17 cellular contexts compared by ENCODE assay signal in genomic region chr4:178602833-178603232, GRCh38.
DNase-seq lines count a peak whose midpoint lies in the region; ATAC-seq, FAIRE-seq and TF ChIP-seq lines count a peak whose summit lies in the region.
"Had no signal": no experiment of that assay in that cellular context is flagged by ENCODE, and none has a peak within 500 bp of the region (broad histone marks: within the 10 kb centered on the region; RNA-seq: fewer than 3 reads in every experiment).

No MANE protein-coding gene starts in this region.

- intact Hi-C loops in IMR-90 (cut with micrococcal nuclease): no loop called here
- intact Hi-C loops in Calu3 (cut with micrococcal nuclease; ENCODE audit: unreplicated experiment): no loop called here

- no peaks in the 10 kb centered on the region for H3K9me3 ChIP-seq in A549
- H3K9me3 ChIP-seq in IMR-90 (ENCODE audit: control insufficient read depth, insufficient read depth, low read length): peaks cover 3% of the 10 kb centered on the region; the same call in 1 of the 2 replicates

- in situ Hi-C loops in IMR-90 (cut with MboI; ENCODE audit: low sequenced_read_pairs): no loop called here

- H4K20me1 ChIP-seq in IMR-90 (ENCODE audit: insufficient read depth, low read length): no peaks in the 10 kb centered on the region

- no peaks in the 10 kb centered on the region for H3K79me1 ChIP-seq in IMR-90 (ENCODE audit: low read depth in 1 of 2, low read length in 2 of 2)

- no peak for TF ChIP-seq EP300 in A549 (IDR thresholded peaks at IDR 0.05)

- H3K36me3 Mint-ChIP-seq in Calu3 (ENCODE audit: insufficient read depth, unreplicated experiment): no peaks in the 10 kb centered on the region

- H2BK20ac ChIP-seq in IMR-90 (ENCODE audit: low read depth, low read length): no peak overlapping the region

- TF ChIP-seq RAD21 in A549 (conservative IDR thresholded peaks at IDR 0.05 in 1 of 2, IDR thresholded peaks at IDR 0.05 in 1 of 2) (no peak), IMR-90 (IDR thresholded peaks at IDR 0.05; ENCODE audit: low read length) (no peak)

- no peak overlapping the region for H3K56ac ChIP-seq in IMR-90 (ENCODE audit: extremely low read depth, insufficient read depth, low read length)

- no peak overlapping the region for H2AFZ ChIP-seq in IMR-90 (replicated peaks; ENCODE audit: low read length, poor library complexity)

- H4K5ac ChIP-seq in IMR-90 (ENCODE audit: low read depth, low read length): no peak overlapping the region

- H4K8ac ChIP-seq in IMR-90 (ENCODE audit: low read depth in 2 of 2, low read length in 2 of 2): no peak overlapping the region

- H3K27me3 ChIP-seq in IMR-90 (ENCODE audit: control insufficient read depth, insufficient read depth, low read length): no peaks in the 10 kb centered on the region

- FAIRE-seq in A549 (lab: Jason Lieb, UNC): no peak
- FAIRE-seq: D721Med, GM12892 had no signal

- POLR2A ChIA-PET in A549 (lab: Yijun Ruan, JAX) (no interaction called here), IMR-90 (lab: Charles Lee; ENCODE audit: unreplicated experiment) (no interaction called here)

- no peak overlapping the region for H3K27ac Mint-ChIP-seq in Calu3 (ENCODE audit: unreplicated experiment)
- H3K27ac Mint-ChIP-seq: B cell; CD4-positive, alpha-beta T cell; H9 had no signal

- no peak overlapping the region for H2AK5ac ChIP-seq in IMR-90 (ENCODE audit: low read depth, low read length)

- no peaks in the 10 kb centered on the region for H3K27me3 Mint-ChIP-seq in Calu3 (ENCODE audit: unreplicated experiment)
- H3K27me3 Mint-ChIP-seq: B cell; CD4-positive, alpha-beta T cell had no signal

- DNase-seq in A549 (ENCODE audit: low read depth in 1 of 2, low spot score in 1 of 2): no peak
- no peak for DNase-seq in IMR-90
- DNase-seq in amniotic epithelial cell (ENCODE audit: low read depth): peak; percentile 1
- peak; percentile 6 for DNase-seq in iris pigment epithelial cell (ENCODE audit: low read depth)
- no peak for DNase-seq in activated T-cell treated with anti-CD3 and anti-CD28 coated beads, Interleukin-2, amount 50 U/mL, for 1 hour
- no peak for DNase-seq in NCI-H226
- DNase-seq in Calu3: no peak
- DNase-seq: C1 segment of cervical spinal cord; CD4-positive, alpha-beta T cell; DND-41; GDM1; GOT3; H9; KBM-7 had no signal

- H3K14ac ChIP-seq in IMR-90 (replicated peaks; ENCODE audit: low read depth, low read length): no peak overlapping the region

- TF ChIP-seq CTCF in A549 (IDR thresholded peaks at IDR 0.05): no peak
- TF ChIP-seq CTCF in IMR-90 (conservative IDR thresholded peaks at IDR 0.05; ENCODE audit: low read depth, low read length): no peak
- TF ChIP-seq CTCF in Calu3 (IDR thresholded peaks at IDR 0.05; ENCODE audit: unreplicated experiment): no peak

- TF ChIP-seq POLR2A in A549 (IDR thresholded peaks at IDR 0.05; ENCODE audit: low read length): no peak
- no peak for TF ChIP-seq POLR2A in IMR-90 (IDR thresholded peaks at IDR 0.05; ENCODE audit: low read depth, low read length)

- H3K18ac ChIP-seq in IMR-90 (ENCODE audit: low read depth, low read length): no peak overlapping the region

- H2BK15ac ChIP-seq in IMR-90 (ENCODE audit: low read depth, low read length): no peak overlapping the region

- H3K4me2 ChIP-seq in A549 (no peak overlapping the region), IMR-90 (ENCODE audit: low read depth, low read length) (no peak overlapping the region)

- H3K9me1 ChIP-seq in IMR-90 (ENCODE audit: insufficient read depth, low read length): no peaks in the 10 kb centered on the region

- no peaks in the 10 kb centered on the region for H3K4me1 ChIP-seq in A549
- no peaks in the 10 kb centered on the region for H3K4me1 ChIP-seq in IMR-90 (ENCODE audit: control insufficient read depth, insufficient read depth, low read length)

- no peak overlapping the region for H3K9ac ChIP-seq in IMR-90 (ENCODE audit: low read depth, low read length)

- H3K27ac ChIP-seq in A549 (no peak overlapping the region), IMR-90 (ENCODE audit: insufficient read depth, low read length) (no peak overlapping the region)

- no peak overlapping the region for H4K91ac ChIP-seq in IMR-90 (ENCODE audit: insufficient read depth, low read depth, low read length)

- no peak for ATAC-seq in A549
- ATAC-seq in IMR-90 (ENCODE audit: low read depth): no peak

- H3K9me3 Mint-ChIP-seq in Calu3 (ENCODE audit: low read depth, unreplicated experiment): no peaks in the 10 kb centered on the region
- H3K9me3 Mint-ChIP-seq: H9 had no signal

- no peak overlapping the region for H2BK120ac ChIP-seq in IMR-90 (ENCODE audit: low read depth, low read length)

- no peak overlapping the region for H3K23ac ChIP-seq in IMR-90 (ENCODE audit: low read depth, low read length)

- 23% methylated on average over 2 of the region's 2 CpGs for WGBS in A549 (ENCODE audit: missing lambda C conversion rate)
- no CpG with 5 or more reads among the region's 2 CpGs for WGBS in IMR-90 (ENCODE audit: extremely low coverage in 2 of 2, insufficient read length in 1 of 2), 2 experiments

- no peaks in the 10 kb centered on the region for H3K4me1 Mint-ChIP-seq in Calu3 (ENCODE audit: low read depth, unreplicated experiment)
- H3K4me1 Mint-ChIP-seq: B cell had no signal

- H3K36me3 ChIP-seq in IMR-90 (ENCODE audit: control insufficient read depth, insufficient read depth, low read length): no peaks in the 10 kb centered on the region

- CTCF ChIA-PET in A549 (lab: Yijun Ruan, JAX) (no interaction called here), IMR-90 (lab: Yijun Ruan, JAX) (no interaction called here), Calu3 (lab: Charles Lee) (no interaction called here)

- no peak overlapping the region for H3K4me3 ChIP-seq in A549
- no peak overlapping the region for H3K4me3 ChIP-seq in IMR-90 (ENCODE audit: insufficient read depth, low read depth, low read length)

- H2BK5ac ChIP-seq in IMR-90 (ENCODE audit: low read depth, low read length, poor library complexity, severe bottlenecking): no peak overlapping the region

- dilution Hi-C loops in IMR-90 (cut with HindIII; ENCODE audit: low sequenced_read_pairs, unreplicated experiment): no loop called here

- no peak overlapping the region for H3K4me3 Mint-ChIP-seq in Calu3 (ENCODE audit: low read depth, unreplicated experiment)
- H3K4me3 Mint-ChIP-seq: B cell; CD4-positive, alpha-beta T cell; H9 had no signal

- BruUV-seq in IMR-90 (replicated peaks; lab: Mats Ljungman, UMichigan): no TSS peak
- no TSS peak for BruUV-seq in Calu3 (replicated peaks; lab: Mats Ljungman, UMichigan)

- H3K4ac ChIP-seq in IMR-90 (ENCODE audit: low read depth, low read length): no peak overlapping the region

- H2AK9ac ChIP-seq in IMR-90 (replicated peaks; ENCODE audit: low read depth, low read length, poor library complexity): no peak overlapping the region

TF ChIP-seq in A549, 52 proteins besides CTCF, POLR2A, EP300 and RAD21:
- TF ChIP-seq ZC3H11A (IDR thresholded peaks at IDR 0.05) (no peak), CEBPB (IDR thresholded peaks at IDR 0.05) (peak; percentile 5 to 27; a peak in 1 of 4 replicates)

TF ChIP-seq in IMR-90, 13 proteins besides CTCF, POLR2A, EP300 and RAD21:
- TF ChIP-seq RCOR1 (IDR thresholded peaks at IDR 0.05; ENCODE audit: insufficient replicate concordance, low read length): no peak
- no peak for TF ChIP-seq MXI1 (IDR thresholded peaks at IDR 0.05; ENCODE audit: borderline replicate concordance, low read depth, low read length)
- peak; percentile 63 for TF ChIP-seq CEBPB (IDR thresholded peaks at IDR 0.05; ENCODE audit: low read depth, low read length)
- no peak for TF ChIP-seq MAFK (IDR thresholded peaks at IDR 0.05; ENCODE audit: low read depth, low read length)
- TF ChIP-seq, protein P1, sequence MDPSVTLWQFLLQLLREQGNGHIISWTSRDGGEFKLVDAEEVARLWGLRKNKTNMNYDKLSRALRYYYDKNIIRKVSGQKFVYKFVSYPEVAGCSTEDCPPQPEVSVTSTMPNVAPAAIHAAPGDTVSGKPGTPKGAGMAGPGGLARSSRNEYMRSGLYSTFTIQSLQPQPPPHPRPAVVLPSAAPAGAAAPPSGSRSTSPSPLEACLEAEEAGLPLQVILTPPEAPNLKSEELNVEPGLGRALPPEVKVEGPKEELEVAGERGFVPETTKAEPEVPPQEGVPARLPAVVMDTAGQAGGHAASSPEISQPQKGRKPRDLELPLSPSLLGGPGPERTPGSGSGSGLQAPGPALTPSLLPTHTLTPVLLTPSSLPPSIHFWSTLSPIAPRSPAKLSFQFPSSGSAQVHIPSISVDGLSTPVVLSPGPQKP (IDR thresholded peaks at IDR 0.05; ENCODE audit: borderline replicate concordance, low read depth, low read length): no peak

Comparison
In these comparisons a context has a peak if more than half of its experiments do, and no peak if none do; other contexts are left out.
1. DNase-seq: peak in amniotic epithelial cell (single experiment) and iris pigment epithelial cell (single experiment); none in A549 (0 of 2), IMR-90 (single experiment), activated T-cell treated with anti-CD3 and anti-CD28 coated beads, Interleukin-2, amount 50 U/mL, for 1 hour (single experiment), NCI-H226 (single experiment) and Calu3 (single experiment).